8 cellular contexts compared by ENCODE assay signal in genomic region chr5:146965781-146966659, GRCh38.
DNase-seq lines count a peak whose midpoint lies in the region; ATAC-seq and TF ChIP-seq lines count a peak whose summit lies in the region.

No MANE protein-coding gene starts in this region.

- no peaks in the 10 kb centered on the region for H3K27me3 ChIP-seq in Caco-2 (replicated peaks; ENCODE audit: control insufficient read depth, insufficient read depth, low read length)

- no peaks in the 10 kb centered on the region for H3K36me3 ChIP-seq in Caco-2 (ENCODE audit: control insufficient read depth, insufficient read depth, low read length)

- intact Hi-C loops in Caco-2 (cut with micrococcal nuclease; ENCODE audit: unreplicated experiment), result loop anchor here (1.0 to 2.0 kb wide), 6 partner anchors 147 to 433 kb away; no protein-coding TSS in a partner anchor

- BruUV-seq in Caco-2 (replicated peaks; lab: Mats Ljungman, UMichigan), result no TSS peak

- POLR2A ChIA-PET in Caco-2 (lab: Charles Lee), result interaction anchor here (0.5 to 0.6 kb wide), 2 partner anchors 12 to 677 kb away, joined by 3 read pairs; no protein-coding TSS in a partner anchor

- H3K27ac Mint-ChIP-seq in Caco-2 (ENCODE audit: unreplicated experiment) (no peak overlapping the region), memory B cell (no peak overlapping the region)
- H3K27ac Mint-ChIP-seq in stimulated activated effector memory CD8-positive, alpha-beta T cell treated with anti-CD3 and anti-CD28 coated beads, Interleukin-12 subunit alpha, Interleukin-12 subunit beta, amount 100 ng/mL, for 72 hours, result no peak overlapping the region

- H3K9me3 Mint-ChIP-seq in Caco-2 (ENCODE audit: unreplicated experiment) (no peaks in the 10 kb centered on the region), memory B cell (no peaks in the 10 kb centered on the region)
- no peaks in the 10 kb centered on the region for H3K9me3 Mint-ChIP-seq in stimulated activated effector memory CD8-positive, alpha-beta T cell treated with anti-CD3 and anti-CD28 coated beads, Interleukin-12 subunit alpha, Interleukin-12 subunit beta, amount 100 ng/mL, for 72 hours

- peak; percentile 71 to 73 for TF ChIP-seq CTCF in Caco-2 (IDR thresholded peaks at IDR 0.05; ENCODE audit: insufficient read depth in 1 of 2, low read depth in 1 of 2, low read length in 1 of 2, severe bottlenecking in 1 of 2, unreplicated experiment in 1 of 2)

- no peaks in the 10 kb centered on the region for H3K36me3 Mint-ChIP-seq in Caco-2 (ENCODE audit: insufficient read depth, unreplicated experiment)
- no peaks in the 10 kb centered on the region for H3K36me3 Mint-ChIP-seq in memory B cell
- H3K36me3 Mint-ChIP-seq in stimulated activated effector memory CD8-positive, alpha-beta T cell treated with anti-CD3 and anti-CD28 coated beads, Interleukin-12 subunit alpha, Interleukin-12 subunit beta, amount 100 ng/mL, for 72 hours, result no peaks in the 10 kb centered on the region

- DNase-seq in Caco-2 (peak; percentile 73 to 82), NCI-H446 (lab: John Stamatoyannopoulos, UW) (peak; percentile 73 to 92), memory B cell (ENCODE audit: low spot score in 2 of 2) (peak; percentile 31 to 41)
- peak; percentile 25 to 51 for DNase-seq in activated CD4-positive, alpha-beta T cell treated with anti-CD3 and anti-CD28 coated beads for 4 hours
- DNase-seq in effector CD4-positive, alpha-beta T cell, result peak; percentile 31
- peak; percentile 42 to 76 for DNase-seq in stimulated activated effector memory CD8-positive, alpha-beta T cell treated with anti-CD3 and anti-CD28 coated beads, Interleukin-12 subunit alpha, Interleukin-12 subunit beta, amount 100 ng/mL, for 72 hours (ENCODE audit: low spot score in 2 of 2)

- H3K4me1 Mint-ChIP-seq in Caco-2 (ENCODE audit: low read depth, unreplicated experiment) (peaks cover 11% of the 10 kb centered on the region), memory B cell (no peaks in the 10 kb centered on the region)
- no peaks in the 10 kb centered on the region for H3K4me1 Mint-ChIP-seq in stimulated activated effector memory CD8-positive, alpha-beta T cell treated with anti-CD3 and anti-CD28 coated beads, Interleukin-12 subunit alpha, Interleukin-12 subunit beta, amount 100 ng/mL, for 72 hours

- CTCF ChIA-PET in Caco-2 (lab: Charles Lee), result interaction anchor here (0.6 to 3.1 kb wide), 16 partner anchors 13 to 435 kb away, joined by 3 to 59 read pairs (median 4); no protein-coding TSS in a partner anchor

- H3K27me3 Mint-ChIP-seq in Caco-2 (ENCODE audit: insufficient read depth, unreplicated experiment), result no peaks in the 10 kb centered on the region
- no peaks in the 10 kb centered on the region for H3K27me3 Mint-ChIP-seq in memory B cell

- no peaks in the 10 kb centered on the region for H3K9me3 ChIP-seq in Caco-2

- H3K4me1 ChIP-seq in Caco-2, result no peaks in the 10 kb centered on the region

- ATAC-seq in GM19452 (IDR thresholded peaks at IDR 0.05; ENCODE audit: unreplicated experiment) (peak; percentile 98), HG03442 (IDR thresholded peaks at IDR 0.05; ENCODE audit: unreplicated experiment) (peak; percentile 98), memory B cell (ENCODE audit: low read depth) (peak; percentile 63)
- ATAC-seq in stimulated activated effector memory CD8-positive, alpha-beta T cell treated with anti-CD3 and anti-CD28 coated beads, Interleukin-12 subunit alpha, Interleukin-12 subunit beta, amount 100 ng/mL, for 72 hours, result peak; percentile 81

- H3K4me3 Mint-ChIP-seq in Caco-2 (ENCODE audit: unreplicated experiment) (no peak overlapping the region), memory B cell (no peak overlapping the region)
- H3K4me3 Mint-ChIP-seq in stimulated activated effector memory CD8-positive, alpha-beta T cell treated with anti-CD3 and anti-CD28 coated beads, Interleukin-12 subunit alpha, Interleukin-12 subunit beta, amount 100 ng/mL, for 72 hours, result no peak overlapping the region

- H3K4me3 ChIP-seq in Caco-2 (ENCODE audit: low read depth, low read length), result no peak overlapping the region

Comparison
In these comparisons a context has a peak if more than half of its experiments do, and no peak if none do; other contexts are left out.
1. DNase-seq: peak in every context shown above with its lines; median percentile 82 in NCI-H446; 78 in Caco-2; 59 in stimulated activated effector memory CD8-positive, alpha-beta T cell treated with anti-CD3 and anti-CD28 coated beads, Interleukin-12 subunit alpha, Interleukin-12 subunit beta, amount 100 ng/mL, for 72 hours; 38 in activated CD4-positive, alpha-beta T cell treated with anti-CD3 and anti-CD28 coated beads for 4 hours; 36 in memory B cell; 31 in effector CD4-positive, alpha-beta T cell.